In genomic region chr9:35499029-35499700, GRCh38 we compare ENCODE assay signal across 27 cellular contexts. TPM values are rescaled to one million over a fixed set of nuclear protein-coding genes. Genes with fewer than 3 reads are reported as not detected.
A peak's percentile ranks its signal among the peaks of the same experiment; 100 is the strongest.
DNase-seq lines count a peak whose midpoint lies in the region; ATAC-seq, FAIRE-seq and TF ChIP-seq lines count a peak whose summit lies in the region.
"Had no signal": no experiment of that assay in that cellular context is flagged by ENCODE, and none has a peak within 500 bp of the region (broad histone marks: within the 10 kb centered on the region; RNA-seq: fewer than 3 reads in every experiment).

No MANE protein-coding gene starts in this region.

- TF ChIP-seq CTCF in ascending aorta (IDR thresholded peaks at IDR 0.05): no peak
- TF ChIP-seq CTCF in osteocyte (IDR thresholded peaks at IDR 0.05): no peak
- TF ChIP-seq CTCF in transverse colon (IDR thresholded peaks at IDR 0.05): no peak

- peaks cover 40% of the 10 kb centered on the region for H3K36me3 Mint-ChIP-seq in osteocyte (ENCODE audit: unreplicated experiment)
- no peaks in the 10 kb centered on the region for H3K36me3 Mint-ChIP-seq in CD8-positive, alpha-beta memory T cell

- CTCF ChIA-PET in CD8-positive, alpha-beta memory T cell (lab: Charles Lee): no interaction called here

- WGBS in transverse colon (ENCODE audit: low coverage in 1 of 2), 2 donors: 63 to 84% methylated on average over 1 to 2 of the region's 2 CpGs

- no peak for TF ChIP-seq POLR2A in transverse colon (IDR thresholded peaks at IDR 0.05)

- H3K27me3 Mint-ChIP-seq in osteocyte (ENCODE audit: unreplicated experiment): no peaks in the 10 kb centered on the region
- H3K27me3 Mint-ChIP-seq in CD8-positive, alpha-beta memory T cell: peaks cover 10 to 29% of the 10 kb centered on the region in 2 donors

- intact Hi-C loops in ascending aorta (cut with DNase I) (loop anchor here (1.0 to 10.0 kb wide), 4 partner anchors 11 to 436 kb away; partner anchors contain the start of genes HRCT1 and SPAAR), transverse colon (cut with DNase I; ENCODE audit: low total_unique reads) (no loop called here)

- H3K36me3 ChIP-seq in ascending aorta (peaks cover 0 to 11% of the 10 kb centered on the region in 2 donors), transverse colon (no peaks in the 10 kb centered on the region)
- H3K36me3 ChIP-seq in CD8-positive, alpha-beta memory T cell (ENCODE audit: insufficient read depth, low read length): no peaks in the 10 kb centered on the region
- H3K36me3 ChIP-seq: neutrophil, prostate gland, upper lobe of left lung had no signal

- H3K27ac ChIP-seq in ascending aorta (peak overlapping the region; percentile 83 to 89), transverse colon (peak overlapping the region; percentile 18 to 48 (median 35))
- H3K27ac ChIP-seq in CD8-positive, alpha-beta memory T cell (ENCODE audit: low read depth, low read length): no peak overlapping the region
- H3K27ac ChIP-seq: neutrophil, prostate gland, SK-N-MC had no signal

- H3K4me1 Mint-ChIP-seq in osteocyte (ENCODE audit: unreplicated experiment): peaks cover 29% of the 10 kb centered on the region
- peaks cover 8 to 12% (median 10%) of the 10 kb centered on the region in 3 donors for H3K4me1 Mint-ChIP-seq in CD8-positive, alpha-beta memory T cell

- POLR2A ChIA-PET in CD8-positive, alpha-beta memory T cell (lab: Charles Lee): no interaction called here

- H3K4me1 ChIP-seq in ascending aorta: peaks cover 0 to 39% of the 10 kb centered on the region in 2 donors
- H3K4me1 ChIP-seq in transverse colon: peaks cover 0 to 12% (median 6%) of the 10 kb centered on the region in 4 donors
- H3K4me1 ChIP-seq in CD8-positive, alpha-beta memory T cell (ENCODE audit: insufficient read depth, low read length): peaks cover 12% of the 10 kb centered on the region
- H3K4me1 ChIP-seq: prostate gland had no signal

- H3K4me3 ChIP-seq in ascending aorta (peak overlapping the region in 1 of 2 donors; percentile 5), transverse colon (no peak overlapping the region)
- H3K4me3 ChIP-seq in CD8-positive, alpha-beta memory T cell (ENCODE audit: low read length): no peak overlapping the region
- H3K4me3 ChIP-seq: GM12878, MG63, prostate gland, SK-N-MC, upper lobe of left lung had no signal

- DNase-seq in ascending aorta (ENCODE audit: low spot score in 2 of 2) (no peak), osteocyte (ENCODE audit: extremely low spot score, unreplicated experiment) (no peak), transverse colon (no peak), HTR-8/SVneo (ENCODE audit: insufficient read length, low spot score) (no peak)
- no peak for DNase-seq in CD8-positive, alpha-beta memory T cell
- DNase-seq: activated CD4-positive, alpha-beta T cell treated with anti-CD3 and anti-CD28 coated beads, Interleukin-2, amount 50 U/mL, for 48 hours; activated naive CD4-positive, alpha-beta T cell treated with anti-CD3 and anti-CD28 coated beads, Interleukin-2, amount 50 U/mL, for 16 hours; anterior cingulate cortex; KG1; mesendoderm; NCI-H1436; NCI-H2107; NCI-H446 treated with DMSO at 0.1 percent for 48 hours; RPMI8226; small intestine; stimulated activated CD4-positive, alpha-beta T cell treated with anti-CD3 and anti-CD28 coated beads, Interleukin-1b, Interleukin-23, amount 100 ng/mL, for 48 hours; upper lobe of left lung had no signal

- no peaks in the 10 kb centered on the region for H3K9me3 ChIP-seq in ascending aorta
- H3K9me3 ChIP-seq in transverse colon: no peaks in the 10 kb centered on the region
- no peaks in the 10 kb centered on the region for H3K9me3 ChIP-seq in CD8-positive, alpha-beta memory T cell (ENCODE audit: low read length)
- H3K9me3 ChIP-seq: neutrophil, prostate gland, upper lobe of left lung had no signal

- TF ChIP-seq EP300 in transverse colon (IDR thresholded peaks at IDR 0.05; ENCODE audit: low read depth): no peak

- H3K9me3 Mint-ChIP-seq in osteocyte (ENCODE audit: unreplicated experiment): peaks cover 17% of the 10 kb centered on the region
- peaks cover 0 to 9% (median 4%) of the 10 kb centered on the region in 5 donors for H3K9me3 Mint-ChIP-seq in CD8-positive, alpha-beta memory T cell
- H3K9me3 Mint-ChIP-seq: central memory CD8-positive, alpha-beta T cell had no signal

- no peak overlapping the region for H3K4me3 Mint-ChIP-seq in osteocyte (ENCODE audit: unreplicated experiment)
- no peak overlapping the region for H3K4me3 Mint-ChIP-seq in CD8-positive, alpha-beta memory T cell
- H3K4me3 Mint-ChIP-seq: central memory CD8-positive, alpha-beta T cell; T-helper 1 cell treated with Interleukin-12 subunit alpha and Interleukin-12 subunit beta and Interleukin-4 antibody, amounts not matched to agents 30 μg/mL and 1 μg/mL, for 36 hours had no signal

- in situ Hi-C loops in transverse colon (cut with MboI; ENCODE audit: low pct_ligation_motif_present in 1 of 4, low pct_unique_long_range_greater_than_20kb in 1 of 4, low sequenced_read_pairs in 3 of 4): loop anchor here in 1 of 4 donors (10.0 kb wide), 1 partner anchor 56 kb away; no protein-coding TSS in a partner anchor

- H3K27me3 ChIP-seq in ascending aorta (no peaks in the 10 kb centered on the region), transverse colon (no peaks in the 10 kb centered on the region)
- H3K27me3 ChIP-seq in CD8-positive, alpha-beta memory T cell (ENCODE audit: insufficient read depth, low read length, poor library complexity, severe bottlenecking): no peaks in the 10 kb centered on the region
- H3K27me3 ChIP-seq: MG63, neutrophil, upper lobe of left lung had no signal

- H3K27ac Mint-ChIP-seq in osteocyte (ENCODE audit: unreplicated experiment): peak overlapping the region; percentile 52
- no peak overlapping the region for H3K27ac Mint-ChIP-seq in CD8-positive, alpha-beta memory T cell
- H3K27ac Mint-ChIP-seq: T-helper 1 cell treated with Interleukin-12 subunit alpha and Interleukin-12 subunit beta and Interleukin-4 antibody, amounts not matched to agents 30 μg/mL and 1 μg/mL, for 36 hours had no signal

- FAIRE-seq in endometrium (lab: Jason Lieb, UNC) (peak; percentile 68), HTR-8/SVneo (lab: Jason Lieb, UNC) (no peak)
- FAIRE-seq: GM12878, small intestine, TTC549 had no signal

- no peak for ATAC-seq in GM21723 (IDR thresholded peaks at IDR 0.05; ENCODE audit: unreplicated experiment)
- ATAC-seq: GM12878 had no signal

RNA-seq across cellular contexts. Expression of gene RUSC2, which starts 9.3 kb away (rescaled TPM):
- 116 TPM for total RNA-seq in ascending aorta
- 59.4 and 67.1 TPM in 2 replicates for total RNA-seq in osteocyte
- 10 to 100 TPM in 2 of 4 donors, 1 to 10 TPM in 2; 7.0 to 16.8 (median 12.1) TPM for total RNA-seq in transverse colon
- total RNA-seq in CD8-positive, alpha-beta memory T cell: 1 to 10 TPM; 1.1 TPM
- polyA plus RNA-seq in CD8-positive, alpha-beta memory T cell: not detected
- total RNA-seq: GM12878 had no signal
- polyA plus RNA-seq: GM12878 had no signal
